9 cellular contexts compared by ENCODE assay signal in genomic region chr9:72361227-72361626, GRCh38. TPM values are rescaled to one million over a fixed set of nuclear protein-coding genes. Genes with fewer than 3 reads are reported as not detected.
DNase-seq lines count a peak whose midpoint lies in the region; ATAC-seq, FAIRE-seq and TF ChIP-seq lines count a peak whose summit lies in the region.
"Had no signal": no experiment of that assay in that cellular context is flagged by ENCODE, and none has a peak within 500 bp of the region (broad histone marks: within the 10 kb centered on the region; RNA-seq: fewer than 3 reads in every experiment).

No MANE protein-coding gene starts in this region.

- no peaks in the 10 kb centered on the region for H3K27me3 Mint-ChIP-seq in Calu3 (ENCODE audit: unreplicated experiment)
- H3K27me3 Mint-ChIP-seq in T-helper 17 cell: no peaks in the 10 kb centered on the region

- FAIRE-seq in GM19239 (lab: Jason Lieb, UNC): no peak

- H3K4me3 Mint-ChIP-seq in Calu3 (ENCODE audit: low read depth, unreplicated experiment) (peak overlapping the region; percentile 94), T-helper 17 cell (peak overlapping the region; percentile 43)

- no TSS peak for BruUV-seq in Calu3 (replicated peaks; lab: Mats Ljungman, UMichigan)

- H3K36me3 ChIP-seq in psoas muscle (ENCODE audit: insufficient read depth in 1 of 2, low read depth in 1 of 2): peaks cover 0 to 64% of the 10 kb centered on the region in 2 donors

- TF ChIP-seq CTCF in Calu3 (IDR thresholded peaks at IDR 0.05; ENCODE audit: unreplicated experiment) (no peak), fibroblast of villous mesenchyme (IDR thresholded peaks at IDR 0.05; ENCODE audit: insufficient read depth, low read depth, low read length) (no peak), psoas muscle (IDR thresholded peaks at IDR 0.05) (no peak)

- no peaks in the 10 kb centered on the region for H3K9me3 Mint-ChIP-seq in Calu3 (ENCODE audit: low read depth, unreplicated experiment)

- H3K27me3 ChIP-seq in psoas muscle (ENCODE audit: insufficient read depth in 3 of 3, low read length in 2 of 3): no peaks in the 10 kb centered on the region

- intact Hi-C loops in Calu3 (cut with micrococcal nuclease; ENCODE audit: unreplicated experiment): loop anchor here (5.0 kb wide), 5 partner anchors 116 to 391 kb away; no protein-coding TSS in a partner anchor
- intact Hi-C loops in psoas muscle (cut with DNase I): loop anchor here in 1 of 2 donors (5.0 kb wide), 1 partner anchor 216 kb away; no protein-coding TSS in a partner anchor

- peaks cover 45% of the 10 kb centered on the region for H3K4me1 ChIP-seq in psoas muscle

- H3K27ac Mint-ChIP-seq in Calu3 (ENCODE audit: unreplicated experiment) (peak overlapping the region; percentile 36), T-helper 17 cell (no peak overlapping the region)

- DNase-seq in Calu3 (no peak), T-helper 17 cell (no peak), fibroblast of villous mesenchyme (ENCODE audit: low read depth) (no peak), psoas muscle (no peak), amniotic stem cell (lab: John Stamatoyannopoulos, UW) (no peak), NCI-H1105 treated with DMSO at 0.1 percent for 48 hours (lab: John Stamatoyannopoulos, UW) (no peak), GM19239 (ENCODE audit: insufficient read length, low spot score) (no peak)
- DNase-seq: activated effector memory CD4-positive, alpha-beta T cell treated with anti-CD3 and anti-CD28 coated beads, Interleukin-2, amount 50 U/mL, for 16 hours had no signal

- H3K9me3 ChIP-seq in T-helper 17 cell (ENCODE audit: control insufficient read depth, low read length, poor library complexity, severe bottlenecking): no peaks in the 10 kb centered on the region
- no peaks in the 10 kb centered on the region for H3K9me3 ChIP-seq in psoas muscle

- peaks cover 82% of the 10 kb centered on the region for H3K36me3 Mint-ChIP-seq in Calu3 (ENCODE audit: insufficient read depth, unreplicated experiment)
- peaks cover 4% of the 10 kb centered on the region for H3K36me3 Mint-ChIP-seq in T-helper 17 cell (ENCODE audit: low read depth)

- H3K4me1 Mint-ChIP-seq in Calu3 (ENCODE audit: low read depth, unreplicated experiment): peaks cover 29% of the 10 kb centered on the region
- H3K4me1 Mint-ChIP-seq in T-helper 17 cell: peaks cover 61% of the 10 kb centered on the region

- CTCF ChIA-PET in Calu3 (lab: Charles Lee): interaction anchor here (2.0 kb wide), 1 partner anchor 216 kb away, joined by 5 read pairs; no protein-coding TSS in a partner anchor

- ATAC-seq in T-helper 17 cell: no peak
- ATAC-seq in psoas muscle: no peak
- no peak for ATAC-seq in GM21423 (IDR thresholded peaks at IDR 0.05; ENCODE audit: unreplicated experiment)

- WGBS in psoas muscle, 3 donors: 8 to 14% (median 11%) methylated on average over 3 of the region's 3 CpGs

- H3K4me3 ChIP-seq in fibroblast of villous mesenchyme (ENCODE audit: low read depth, low read length) (peak overlapping the region; percentile 88), psoas muscle (peak overlapping the region; percentile 84)

- peak overlapping the region; percentile 99 for H3K27ac ChIP-seq in psoas muscle

RNA-seq across cellular contexts. Expression of gene ZFAND5, which starts 3.8 kb away (rescaled TPM):
- 113 and 115 TPM in 2 replicates for total RNA-seq in Calu3 (2022)
- total RNA-seq in T-helper 17 cell: 100 to 1,000 TPM; 268 to 341 TPM
- 206 and 366 TPM in 2 replicates for total RNA-seq in fibroblast of villous mesenchyme
- 100 to 1,000 TPM; 466 to 795 (median 548) TPM for total RNA-seq in psoas muscle
- polyA plus RNA-seq in psoas muscle: 100 to 1,000 TPM in 2 of 3 donors, 10 to 100 TPM in 1; 77.7 to 951 (median 718) TPM
